8 cellular contexts compared by ENCODE assay signal in the genomic region with DNA sequence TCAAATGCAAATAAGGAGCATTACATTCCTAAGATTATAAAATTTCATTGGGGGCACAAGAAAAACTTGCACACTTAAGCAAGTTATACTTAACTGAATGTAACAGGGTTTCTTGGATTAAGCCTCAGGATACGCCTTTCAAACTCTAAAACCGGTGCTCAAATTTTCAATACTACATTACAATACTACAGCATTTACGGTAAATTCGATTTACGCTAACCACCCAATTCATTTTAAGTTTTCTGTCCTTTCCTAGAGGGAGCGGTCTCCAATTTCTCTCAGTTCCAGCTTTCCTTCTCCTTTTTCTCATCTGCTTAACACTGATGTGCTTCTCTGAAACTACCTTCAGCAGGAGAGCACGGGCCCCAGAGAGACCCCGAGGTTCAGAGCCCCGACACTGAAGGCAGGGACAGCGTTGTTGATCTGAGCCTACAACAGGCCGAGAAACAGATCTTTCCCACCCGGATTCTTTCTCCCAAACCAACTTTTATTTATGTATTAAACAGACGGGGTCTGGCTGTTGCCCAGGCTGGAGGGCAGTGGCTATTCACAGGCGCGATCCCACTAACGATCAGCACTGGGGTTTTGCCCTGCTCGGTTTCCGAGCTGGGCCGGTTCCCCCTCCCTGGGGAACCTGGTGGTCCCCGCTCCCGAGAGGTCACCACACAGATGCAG. TPM values are rescaled to one million over a fixed set of nuclear protein-coding genes. Genes with fewer than 3 reads are reported as not detected.
A peak's percentile ranks its signal among the peaks of the same experiment; 100 is the strongest.
DNase-seq lines count a peak whose midpoint lies in the region; ATAC-seq and TF ChIP-seq lines count a peak whose summit lies in the region.

No MANE protein-coding gene starts in this region.

- H3K9me2 ChIP-seq in SU-DHL-6 (replicated peaks; ENCODE audit: insufficient read depth, low read length), result no peaks in the 10 kb centered on the region

- H3K36me3 ChIP-seq in heart left ventricle (peaks cover 0 to 7% (median 3%) of the 10 kb centered on the region in 9 donors), SU-DHL-6 (ENCODE audit: low read length) (peaks cover 2% of the 10 kb centered on the region), rectal smooth muscle tissue (ENCODE audit: control insufficient read depth, insufficient read depth, low read length) (no peaks in the 10 kb centered on the region)

- H3K9ac ChIP-seq in SU-DHL-6 (ENCODE audit: low read length) (peak overlapping the region; percentile 96), rectal smooth muscle tissue (ENCODE audit: low read length) (peak overlapping the region; percentile 80)

- H3K4me3 ChIP-seq in heart left ventricle, result peak overlapping the region; percentile 70 to 99 (median 84)
- H3K4me3 ChIP-seq in SU-DHL-6 (ENCODE audit: insufficient read depth, low read length, poor library complexity, severe bottlenecking), result peak overlapping the region; percentile 88
- H3K4me3 ChIP-seq in fibroblast of pulmonary artery (replicated peaks; ENCODE audit: low read depth, low read length), result peak overlapping the region; percentile 96
- peak overlapping the region; percentile 100 for H3K4me3 ChIP-seq in rectal smooth muscle tissue (ENCODE audit: low read length)

- no peaks in the 10 kb centered on the region for H3K27me3 ChIP-seq in heart left ventricle
- H3K27me3 ChIP-seq in SU-DHL-6 (ENCODE audit: low read length), result no peaks in the 10 kb centered on the region
- no peaks in the 10 kb centered on the region for H3K27me3 ChIP-seq in rectal smooth muscle tissue (ENCODE audit: control insufficient read depth, insufficient read depth, low read length)

- H3K27ac ChIP-seq in heart left ventricle (peak overlapping the region; percentile 35 to 99 (median 96)), SU-DHL-6 (ENCODE audit: low read depth, low read length) (no peak overlapping the region), rectal smooth muscle tissue (ENCODE audit: low read depth, low read length) (peak overlapping the region; percentile 96)

- DNase-seq in heart left ventricle, result no peak
- no peak for DNase-seq in left ventricle myocardium superior
- peak; percentile 8 for DNase-seq in fibroblast of pulmonary artery (ENCODE audit: low read depth)
- DNase-seq in NCI-H510A (lab: John Stamatoyannopoulos, UW), result no peak
- no peak for DNase-seq in T-helper 9 cell

- H3K4me1 ChIP-seq in heart left ventricle, result peaks cover 0 to 21% (median 10%) of the 10 kb centered on the region in 12 donors
- peaks cover 5% of the 10 kb centered on the region for H3K4me1 ChIP-seq in rectal smooth muscle tissue (ENCODE audit: control insufficient read depth, insufficient read depth, low read length)

- peaks cover 13% of the 10 kb centered on the region; the same call in 1 of the 2 replicates for H3K79me2 ChIP-seq in SU-DHL-6 (ENCODE audit: insufficient read depth, low read length)

- peak overlapping the region; percentile 92 for H2AFZ ChIP-seq in SU-DHL-6 (ENCODE audit: low read depth, low read length, severe bottlenecking)

- H4K20me1 ChIP-seq in SU-DHL-6 (ENCODE audit: low read depth, low read length), result no peaks in the 10 kb centered on the region

- WGBS in heart left ventricle, 4 donors, result 5 to 7% (median 6%) methylated on average over 21 of the region's 21 CpGs

- TF ChIP-seq POLR2A in heart left ventricle (IDR thresholded peaks at IDR 0.05), result no peak

- peaks cover 0 to 4% (median under 1%) of the 10 kb centered on the region in 12 donors for H3K9me3 ChIP-seq in heart left ventricle
- no peaks in the 10 kb centered on the region for H3K9me3 ChIP-seq in SU-DHL-6 (ENCODE audit: insufficient read depth, low read length)

- intact Hi-C loops in heart left ventricle (cut with DNase I) (loop anchor here in 2 of 10 donors (5.0 kb wide), 1 partner anchor 33 kb away; the partner anchor contains the start of gene ZNF786 (in 2 of the 2)), left ventricle myocardium superior (cut with micrococcal nuclease) (no loop called here)

- peaks cover 12% of the 10 kb centered on the region for H3F3A ChIP-seq in SU-DHL-6 (ENCODE audit: insufficient read depth)

- TF ChIP-seq CTCF in heart left ventricle (IDR thresholded peaks at IDR 0.05) (no peak), SU-DHL-6 (IDR thresholded peaks at IDR 0.05; ENCODE audit: insufficient read depth, low read length, poor library complexity, severe bottlenecking) (no peak), fibroblast of pulmonary artery (IDR thresholded peaks at IDR 0.05; ENCODE audit: low read length, missing control alignments) (no peak)

- peak overlapping the region; percentile 68 for H3K4me2 ChIP-seq in SU-DHL-6 (ENCODE audit: low read depth, low read length, poor library complexity, severe bottlenecking)

- ATAC-seq in heart left ventricle (no peak), left ventricle myocardium superior (no peak), HG02981 (IDR thresholded peaks at IDR 0.05; ENCODE audit: unreplicated experiment) (no peak)

RNA-seq across cellular contexts. Expression of gene ZNF425, which starts 0.8 kb away (rescaled TPM):
- total RNA-seq in heart left ventricle (1 to 10 TPM in 3 of 9 donors, under 1 TPM in 6; 0.21 to 1.6 (median 0.92) TPM), left ventricle myocardium superior (0.72 TPM)
- under 1 TPM; 0.27 to 0.30 TPM for polyA plus RNA-seq in heart left ventricle

RNA-seq across cellular contexts. Expression of gene ZNF398, which starts 21.9 kb away (rescaled TPM):
- 10 to 100 TPM in 3 of 9 donors, 1 to 10 TPM in 6; 6.5 to 14.4 (median 8.9) TPM for total RNA-seq in heart left ventricle
- polyA plus RNA-seq in heart left ventricle, result 1 to 10 TPM; 2.1 to 4.9 TPM
- 6.6 TPM for total RNA-seq in left ventricle myocardium superior

RNA-seq across cellular contexts. Expression of gene ZNF786, which starts 34.8 kb away (rescaled TPM):
- total RNA-seq in heart left ventricle, result 1 to 10 TPM; 2.2 to 5.3 (median 3.0) TPM
- 1 to 10 TPM; 1.4 to 2.6 TPM for polyA plus RNA-seq in heart left ventricle
- total RNA-seq in left ventricle myocardium superior, result 2.7 TPM
